Comparison of ENCODE assay signal across 37 cellular contexts in genomic region chr2:47595115-47595514, GRCh38. TPM values are rescaled to one million over a fixed set of nuclear protein-coding genes. Genes with fewer than 3 reads are reported as not detected.
"Had no signal": no experiment of that assay in that cellular context is flagged by ENCODE, and none has a peak within 500 bp of the region (broad histone marks: within the 10 kb centered on the region; RNA-seq: fewer than 3 reads in every experiment).

No MANE protein-coding gene starts in this region.

- H3K27me3 ChIP-seq: ascending aorta, cardiac muscle cell had no signal

- H3K27me3 Mint-ChIP-seq: activated B cell treated with CpG ODN at 0.5 μM for 24 hours; activated CD4-positive, alpha-beta T cell treated with anti-CD3 and anti-CD28 coated beads, Interleukin-2, amount 10 ng/mL, durations not matched to agents 24 days and 14 days; activated CD8-positive, alpha-beta T cell treated with anti-CD3 and anti-CD28 coated beads for 36 hours; activated naive CD4-positive, alpha-beta T cell treated with anti-CD3 and anti-CD28 coated beads, Interleukin-2, amount 50 U/mL, for 24 hours; activated naive CD8-positive, alpha-beta T cell; activated naive CD8-positive, alpha-beta T cell treated with anti-CD3 and anti-CD28 coated beads, Interleukin-2, amount 50 U/mL, for 24 hours had no signal

- H3K9me3 Mint-ChIP-seq: activated CD4-positive, alpha-beta memory T cell treated with anti-CD3 and anti-CD28 coated beads for 36 hours had no signal

- H3K36me3 ChIP-seq: ascending aorta, cardiac muscle cell had no signal

- H3K36me3 Mint-ChIP-seq: activated naive CD4-positive, alpha-beta T cell treated with anti-CD3 and anti-CD28 coated beads, Interleukin-2, amount 10 ng/mL, durations not matched to agents 7 days and 5 days; brain had no signal

- H3K4me3 Mint-ChIP-seq: activated B cell treated with CpG ODN at 0.5 μM for 24 hours; activated CD4-positive, alpha-beta memory T cell treated with anti-CD3 and anti-CD28 coated beads for 36 hours; activated CD4-positive, alpha-beta T cell treated with anti-CD3 and anti-CD28 coated beads, Interleukin-2, amount 10 ng/mL, durations not matched to agents 24 days and 14 days; activated CD8-positive, alpha-beta T cell treated with anti-CD3 and anti-CD28 coated beads for 36 hours; activated naive CD4-positive, alpha-beta T cell treated with anti-CD3 and anti-CD28 coated beads, Interleukin-2, amount 10 ng/mL, durations not matched to agents 7 days and 5 days; activated naive CD4-positive, alpha-beta T cell treated with anti-CD3 and anti-CD28 coated beads, Interleukin-2, amount 50 U/mL, for 24 hours; activated naive CD8-positive, alpha-beta T cell; activated naive CD8-positive, alpha-beta T cell treated with anti-CD3 and anti-CD28 coated beads, Interleukin-2, amount 10 ng/mL, durations not matched to agents 7 days and 5 days; activated naive CD8-positive, alpha-beta T cell treated with anti-CD3 and anti-CD28 coated beads, Interleukin-2, amount 50 U/mL, for 24 hours; brain; central memory CD8-positive, alpha-beta T cell; T-helper 1 cell treated with Interleukin-12 subunit alpha and Interleukin-12 subunit beta and Interleukin-4 antibody, amounts not matched to agents 30 μg/mL and 1 μg/mL, for 36 hours; T-helper 2 cell treated with Interferon-gamma antibody and Interleukin-4, amounts not matched to agents 5 μg/mL and 100 μg/mL, for 36 hours had no signal

- H3K27ac Mint-ChIP-seq: activated B cell treated with CpG ODN at 0.5 μM for 24 hours; activated CD4-positive, alpha-beta memory T cell treated with anti-CD3 and anti-CD28 coated beads for 36 hours; activated CD4-positive, alpha-beta T cell treated with anti-CD3 and anti-CD28 coated beads, Interleukin-2, amount 10 ng/mL, durations not matched to agents 24 days and 14 days; activated CD8-positive, alpha-beta T cell treated with anti-CD3 and anti-CD28 coated beads for 36 hours; activated naive CD4-positive, alpha-beta T cell treated with anti-CD3 and anti-CD28 coated beads, Interleukin-2, amount 10 ng/mL, durations not matched to agents 7 days and 5 days; activated naive CD4-positive, alpha-beta T cell treated with anti-CD3 and anti-CD28 coated beads, Interleukin-2, amount 50 U/mL, for 24 hours; activated naive CD8-positive, alpha-beta T cell; activated naive CD8-positive, alpha-beta T cell treated with anti-CD3 and anti-CD28 coated beads, Interleukin-2, amount 10 ng/mL, durations not matched to agents 7 days and 5 days; activated naive CD8-positive, alpha-beta T cell treated with anti-CD3 and anti-CD28 coated beads, Interleukin-2, amount 50 U/mL, for 24 hours; activated T-helper 2 cell treated with anti-CD3 and anti-CD28 coated beads, Interferon-gamma antibody, Interleukin-2, Interleukin-4, amounts not matched to agents 10 μg/mL and 5 μg/mL and 100 μg/mL, durations not matched to agents 14 hours and 24 hours and 36 hours; brain; T-helper 1 cell treated with Interleukin-12 subunit alpha and Interleukin-12 subunit beta and Interleukin-4 antibody, amounts not matched to agents 30 μg/mL and 1 μg/mL, for 36 hours; T-helper 2 cell treated with Interferon-gamma antibody and Interleukin-4, amounts not matched to agents 5 μg/mL and 100 μg/mL, for 36 hours had no signal

- H3K4me3 ChIP-seq: ascending aorta, cardiac muscle cell had no signal

- H3K4me1 ChIP-seq: ascending aorta had no signal

- ATAC-seq: activated CD8-positive, alpha-beta T cell treated with anti-CD3 and anti-CD28 coated beads for 36 hours; activated naive CD8-positive, alpha-beta T cell treated with anti-CD3 and anti-CD28 coated beads, Interleukin-2, amount 50 U/mL, for 24 hours had no signal

- H3K9me3 ChIP-seq: ascending aorta had no signal

- H3K4me1 Mint-ChIP-seq: activated CD4-positive, alpha-beta T cell treated with anti-CD3 and anti-CD28 coated beads, Interleukin-2, amount 10 ng/mL, durations not matched to agents 24 days and 14 days; activated naive CD4-positive, alpha-beta T cell treated with anti-CD3 and anti-CD28 coated beads, Interleukin-2, amount 10 ng/mL, durations not matched to agents 7 days and 5 days; activated naive CD4-positive, alpha-beta T cell treated with anti-CD3 and anti-CD28 coated beads, Interleukin-2, amount 50 U/mL, for 24 hours; activated naive CD8-positive, alpha-beta T cell treated with anti-CD3 and anti-CD28 coated beads, Interleukin-2, amount 10 ng/mL, durations not matched to agents 7 days and 5 days; activated naive CD8-positive, alpha-beta T cell treated with anti-CD3 and anti-CD28 coated beads, Interleukin-2, amount 50 U/mL, for 24 hours; central memory CD8-positive, alpha-beta T cell had no signal

- H3K27ac ChIP-seq: ascending aorta, cardiac muscle cell, VCaP had no signal

- FAIRE-seq: bronchial epithelial cell, TTC549 had no signal

- DNase-seq: activated B cell treated with CpG ODN at 0.5 μM for 24 hours; activated CD4-positive, alpha-beta memory T cell treated with anti-CD3 and anti-CD28 coated beads for 36 hours; activated CD4-positive, alpha-beta T cell treated with anti-CD3 and anti-CD28 coated beads for 4 hours; activated CD4-positive, alpha-beta T cell treated with anti-CD3 and anti-CD28 coated beads, Interleukin-2, amount 10 ng/mL, durations not matched to agents 24 days and 14 days; activated CD4-positive, alpha-beta T cell treated with anti-CD3 and anti-CD28 coated beads, Interleukin-2, amount 50 U/mL, for 1 hour; activated CD4-positive, alpha-beta T cell treated with anti-CD3 and anti-CD28 coated beads, Interleukin-2, amount 50 U/mL, for 4 hours; activated CD4-positive, CD25-positive, alpha-beta regulatory T cell treated with anti-CD3 and anti-CD28 coated beads, Interleukin-2, amount 50 U/mL, for 72 hours; activated CD8-positive, alpha-beta memory T cell treated with anti-CD3 and anti-CD28 coated beads, Interleukin-2, amount 50 U/mL, for 4 hours; activated CD8-positive, alpha-beta T cell treated with anti-CD3 and anti-CD28 coated beads for 36 hours; activated effector memory CD4-positive, alpha-beta T cell treated with Interleukin-2 at 50 U/mL for 16 hours; activated gamma-delta T cell; activated naive CD4-positive, alpha-beta T cell treated with anti-CD3 and anti-CD28 coated beads, Interleukin-2, amount 10 ng/mL, durations not matched to agents 7 days and 5 days; activated naive CD4-positive, alpha-beta T cell treated with Interleukin-2 at 50 U/mL for 16 hours; activated naive CD8-positive, alpha-beta T cell treated with anti-CD3 and anti-CD28 coated beads, Interleukin-2, amount 10 ng/mL, durations not matched to agents 7 days and 5 days; activated naive CD8-positive, alpha-beta T cell treated with anti-CD3 and anti-CD28 coated beads, Interleukin-2, amount 50 U/mL, for 24 hours; activated T-cell treated with anti-CD3 and anti-CD28 coated beads for 4 hours; activated T-cell treated with anti-CD3 and anti-CD28 coated beads, Interleukin-2, amount 50 U/mL, for 1 hour; activated T-cell treated with anti-CD3 and anti-CD28 coated beads, Interleukin-2, amount 50 U/mL, for 48 hours; amygdala; anterior cingulate cortex; caudate nucleus; cerebellar nuclear complex; T-helper 1 cell; T-helper 2 cell; T-helper 9 cell had no signal

RNA-seq across cellular contexts. Expression of gene KCNK12, which starts 24.3 kb away (rescaled TPM):
- total RNA-seq: ascending aorta had no signal
